Comparison of ENCODE assay signal across 8 cellular contexts in genomic region chr22:38656256-38657148, GRCh38. TPM values are rescaled to one million over a fixed set of nuclear protein-coding genes. Genes with fewer than 3 reads are reported as not detected.
DNase-seq lines count a peak whose midpoint lies in the region; ATAC-seq and TF ChIP-seq lines count a peak whose summit lies in the region.

TSS of gene CBY1 (plus strand) at chr22:38656638. CDS start at chr22:38668055, 11,417 bp downstream.
TSS of gene FAM227A (minus strand) at chr22:38656392. CDS start at chr22:38650168, 6,224 bp downstream.

- H3K27ac ChIP-seq in OCI-LY3 (ENCODE audit: low read length) = peak within 1 kb of the TSS; percentile 67

- in situ Hi-C loops in Caki2 (cut with HindIII; ENCODE audit: low pct_unique_long_range_greater_than_20kb, low sequenced_read_pairs) = no loop called here

- TF ChIP-seq CTCF in OCI-LY3 (IDR thresholded peaks at IDR 0.05; ENCODE audit: low read depth, low read length) = no peak

- no peaks in the 10 kb centered on the region for H4K20me1 ChIP-seq in OCI-LY3 (ENCODE audit: insufficient read depth, low read length)

- peak within 1 kb of the TSS; percentile 99 for H3K4me2 ChIP-seq in OCI-LY3 (ENCODE audit: low read length)

- ATAC-seq in GM21515 (IDR thresholded peaks at IDR 0.05; ENCODE audit: unreplicated experiment) = peak; percentile 62

- DNase-seq in Caki2 (ENCODE audit: low read depth) (peak; percentile 90), HuH-7 (ENCODE audit: low spot score) (peak; percentile 96), activated T-cell treated with anti-CD3 and anti-CD28 coated beads for 24 hours (ENCODE audit: low read depth) (peak; percentile 80), epidermal melanocyte (ENCODE audit: insufficient read length, low spot score) (peak; percentile 91), midbrain (lab: John Stamatoyannopoulos, UW) (peak; percentile 97)
- DNase-seq in stimulated activated CD8-positive, alpha-beta memory T cell treated with anti-CD3 and anti-CD28 coated beads, Interleukin-15, amount 100 ng/mL, for 4 hours (ENCODE audit: low read depth in 2 of 2) = peak; percentile 65 to 74

- H3K36me3 ChIP-seq in OCI-LY3 (replicated peaks; ENCODE audit: low read depth, low read length) = no peaks in the 10 kb centered on the region

- H3K4me3 ChIP-seq in OCI-LY3 (ENCODE audit: low read length) = peak within 1 kb of the TSS; percentile 80

- peaks cover 7% of the 10 kb centered on the region for H3K79me2 ChIP-seq in OCI-LY3 (ENCODE audit: low read length)

- H2AFZ ChIP-seq in OCI-LY3 (ENCODE audit: low read depth, low read length) = peak within 1 kb of the TSS; percentile 93

- H3K4me1 ChIP-seq in OCI-LY3 (ENCODE audit: low read length) = peaks cover 8% of the 10 kb centered on the region

- H3K9ac ChIP-seq in OCI-LY3 (ENCODE audit: low read length) = peak within 1 kb of the TSS; percentile 82

- H3K27me3 ChIP-seq in OCI-LY3 (ENCODE audit: low read depth, low read length) = no peaks in the 10 kb centered on the region

- no peaks in the 10 kb centered on the region for H3K9me3 ChIP-seq in OCI-LY3 (ENCODE audit: insufficient read depth, low read length)

RNA-seq across cellular contexts. Expression of gene CBY1, which starts in this region (rescaled TPM):
- total RNA-seq in Caki2 (2014; rRNA removed; shearing (Covaris generic); ENCODE audit: low replicate concordance) = 45.1 and 84.5 TPM in 2 replicates

RNA-seq across cellular contexts. Expression of gene FAM227A, which starts in this region (rescaled TPM):
- total RNA-seq in Caki2 (2014; rRNA removed; shearing (Covaris generic); ENCODE audit: low replicate concordance) = 0.24 and 2.3 TPM in 2 replicates

Comparison
In these comparisons a context has a peak if more than half of its experiments do, and no peak if none do; other contexts are left out.
1. Peak in every context shown above with its lines: DNase-seq, ATAC-seq, H3K4me3 ChIP-seq and H3K27ac ChIP-seq.